Comparison of ENCODE assay signal across 10 cellular contexts in genomic region chr16:10729649-10730048, GRCh38. TPM values are rescaled to one million over a fixed set of nuclear protein-coding genes. Genes with fewer than 3 reads are reported as not detected.
A peak's percentile ranks its signal among the peaks of the same experiment; 100 is the strongest.
DNase-seq lines count a peak whose midpoint lies in the region; ATAC-seq and TF ChIP-seq lines count a peak whose summit lies in the region.
"Had no signal": no experiment of that assay in that cellular context is flagged by ENCODE, and none has a peak within 500 bp of the region (broad histone marks: within the 10 kb centered on the region; RNA-seq: fewer than 3 reads in every experiment).

No MANE protein-coding gene starts in this region.

- H3K4me1 ChIP-seq in IMR-90 (ENCODE audit: control insufficient read depth, insufficient read depth, low read length) (no peaks in the 10 kb centered on the region), left lung (no peaks in the 10 kb centered on the region)

- no peak overlapping the region for H4K91ac ChIP-seq in IMR-90 (ENCODE audit: insufficient read depth, low read depth, low read length)

- H3K36me3 ChIP-seq in IMR-90 (ENCODE audit: control insufficient read depth, insufficient read depth, low read length) (no peaks in the 10 kb centered on the region), left lung (no peaks in the 10 kb centered on the region)

- H3K4me3 ChIP-seq in AG10803 (ENCODE audit: low read length): no peak overlapping the region
- H3K4me3 ChIP-seq in IMR-90 (ENCODE audit: insufficient read depth, low read depth, low read length): no peak overlapping the region
- no peak overlapping the region for H3K4me3 ChIP-seq in left lung

- H3K23ac ChIP-seq in IMR-90 (ENCODE audit: low read depth, low read length): no peak overlapping the region

- POLR2A ChIA-PET in IMR-90 (lab: Charles Lee; ENCODE audit: unreplicated experiment): no interaction called here
- POLR2A ChIA-PET in naive thymus-derived CD8-positive, alpha-beta T cell (lab: Charles Lee): no interaction called here

- no peaks in the 10 kb centered on the region for H3K79me1 ChIP-seq in IMR-90 (ENCODE audit: low read depth in 1 of 2, low read length in 2 of 2)

- in situ Hi-C loops in IMR-90 (cut with MboI; ENCODE audit: low sequenced_read_pairs): loop anchor here (5.0 kb wide), 2 partner anchors 212 to 472 kb away; no protein-coding TSS in a partner anchor

- no peak overlapping the region for H3K4me2 ChIP-seq in IMR-90 (ENCODE audit: low read depth, low read length)

- H3K27me3 Mint-ChIP-seq in naive thymus-derived CD8-positive, alpha-beta T cell: peaks cover 0 to 3% (median 0%) of the 10 kb centered on the region in 5 donors
- H3K27me3 Mint-ChIP-seq: activated naive CD8-positive, alpha-beta T cell had no signal

- H3K9me3 Mint-ChIP-seq in naive thymus-derived CD8-positive, alpha-beta T cell: peaks cover 0 to 5% (median 0%) of the 10 kb centered on the region in 9 donors

- peaks cover 2% of the 10 kb centered on the region; the same call in 1 of the 2 replicates for H3K9me3 ChIP-seq in IMR-90 (ENCODE audit: control insufficient read depth, insufficient read depth, low read length)
- H3K9me3 ChIP-seq in left lung: no peaks in the 10 kb centered on the region

- H2BK5ac ChIP-seq in IMR-90 (ENCODE audit: low read depth, low read length, poor library complexity, severe bottlenecking): no peak overlapping the region

- H2AK5ac ChIP-seq in IMR-90 (ENCODE audit: low read depth, low read length): no peak overlapping the region

- no peaks in the 10 kb centered on the region for H3K4me1 Mint-ChIP-seq in naive thymus-derived CD8-positive, alpha-beta T cell
- H3K4me1 Mint-ChIP-seq: CD4-positive, CD25-positive, alpha-beta regulatory T cell had no signal

- H3K9me1 ChIP-seq in IMR-90 (ENCODE audit: insufficient read depth, low read length): peaks cover 3% of the 10 kb centered on the region; the same call in 1 of the 2 replicates

- H4K8ac ChIP-seq in IMR-90 (ENCODE audit: low read depth in 2 of 2, low read length in 2 of 2): no peak overlapping the region

- H2BK15ac ChIP-seq in IMR-90 (ENCODE audit: low read depth, low read length): no peak overlapping the region

- no peak overlapping the region for H2BK20ac ChIP-seq in IMR-90 (ENCODE audit: low read depth, low read length)

- H3K56ac ChIP-seq in IMR-90 (ENCODE audit: extremely low read depth, insufficient read depth, low read length): no peak overlapping the region

- no peak overlapping the region for H3K27ac ChIP-seq in IMR-90 (ENCODE audit: insufficient read depth, low read length)
- no peak overlapping the region for H3K27ac ChIP-seq in left lung

- H3K27ac Mint-ChIP-seq in naive thymus-derived CD8-positive, alpha-beta T cell: no peak overlapping the region
- H3K27ac Mint-ChIP-seq: activated naive CD8-positive, alpha-beta T cell; CD4-positive, CD25-positive, alpha-beta regulatory T cell had no signal

- no peak overlapping the region for H3K9ac ChIP-seq in IMR-90 (ENCODE audit: low read depth, low read length)

- no CpG with 5 or more reads among the region's 11 CpGs for WGBS in IMR-90 (ENCODE audit: extremely low coverage in 2 of 2, insufficient read length in 1 of 2), 2 experiments

- H4K20me1 ChIP-seq in IMR-90 (ENCODE audit: insufficient read depth, low read length): no peaks in the 10 kb centered on the region

- TF ChIP-seq RAD21 in IMR-90 (IDR thresholded peaks at IDR 0.05; ENCODE audit: low read length): peak; percentile 19; the same call in 1 of the 2 replicates

- ATAC-seq in IMR-90 (ENCODE audit: low read depth) (peak; percentile 14; the same call in 1 of the 2 replicates), left lung (peak; percentile 59)
- no peak for ATAC-seq in naive thymus-derived CD8-positive, alpha-beta T cell

- TF ChIP-seq POLR2A in IMR-90 (IDR thresholded peaks at IDR 0.05; ENCODE audit: low read depth, low read length): no peak

- H3K36me3 Mint-ChIP-seq in naive thymus-derived CD8-positive, alpha-beta T cell: no peaks in the 10 kb centered on the region
- H3K36me3 Mint-ChIP-seq: CD4-positive, CD25-positive, alpha-beta regulatory T cell had no signal

- TF ChIP-seq CTCF in AG10803 (conservative IDR thresholded peaks at IDR 0.05; ENCODE audit: low read length): peak; percentile 16; the same call in 1 of the 2 replicates
- TF ChIP-seq CTCF in IMR-90 (conservative IDR thresholded peaks at IDR 0.05; ENCODE audit: low read depth, low read length): no peak
- no peak for TF ChIP-seq CTCF in left lung (IDR thresholded peaks at IDR 0.05)

- intact Hi-C loops in IMR-90 (cut with micrococcal nuclease): no loop called here
- intact Hi-C loops in left lung (cut with DNase I): no loop called here

- DNase-seq in AG10803 (ENCODE audit: low read depth) (peak; percentile 51), IMR-90 (peak; percentile 38), amniotic stem cell (lab: John Stamatoyannopoulos, UW) (peak; percentile 9), left lung (no peak), GDM1 (lab: John Stamatoyannopoulos, UW) (no peak), ecto neural progenitor cell (ENCODE audit: low spot score) (no peak)
- no peak for DNase-seq in naive thymus-derived CD8-positive, alpha-beta T cell
- DNase-seq in stimulated activated CD8-positive, alpha-beta memory T cell treated with anti-CD3 and anti-CD28 coated beads, Interleukin-4, amount 100 ng/mL, for 48 hours: no peak
- DNase-seq: CD4-positive, CD25-positive, alpha-beta regulatory T cell had no signal

- H3K4ac ChIP-seq in IMR-90 (ENCODE audit: low read depth, low read length): no peak overlapping the region

- H2BK120ac ChIP-seq in IMR-90 (ENCODE audit: low read depth, low read length): no peak overlapping the region

- no peaks in the 10 kb centered on the region for H3K27me3 ChIP-seq in IMR-90 (ENCODE audit: control insufficient read depth, insufficient read depth, low read length)
- H3K27me3 ChIP-seq in left lung: no peaks in the 10 kb centered on the region

- H4K5ac ChIP-seq in IMR-90 (ENCODE audit: low read depth, low read length): no peak overlapping the region

- no peak overlapping the region for H2AK9ac ChIP-seq in IMR-90 (replicated peaks; ENCODE audit: low read depth, low read length, poor library complexity)

- no peak overlapping the region for H3K18ac ChIP-seq in IMR-90 (ENCODE audit: low read depth, low read length)

- no peak overlapping the region for H3K4me3 Mint-ChIP-seq in naive thymus-derived CD8-positive, alpha-beta T cell
- H3K4me3 Mint-ChIP-seq: activated naive CD8-positive, alpha-beta T cell; CD4-positive, CD25-positive, alpha-beta regulatory T cell had no signal

- CTCF ChIA-PET in IMR-90 (lab: Yijun Ruan, JAX): no interaction called here

- peak overlapping the region; percentile 51 for H2AFZ ChIP-seq in IMR-90 (replicated peaks; ENCODE audit: low read length, poor library complexity)

- no peak overlapping the region for H3K14ac ChIP-seq in IMR-90 (replicated peaks; ENCODE audit: low read depth, low read length)

- BruUV-seq in IMR-90 (replicated peaks; lab: Mats Ljungman, UMichigan): no TSS peak

- dilution Hi-C loops in IMR-90 (cut with HindIII; ENCODE audit: low sequenced_read_pairs, unreplicated experiment): no loop called here

TF ChIP-seq in IMR-90, 13 proteins besides CTCF, POLR2A, EP300 and RAD21 (continues in another document):
- no peak for TF ChIP-seq CEBPB (IDR thresholded peaks at IDR 0.05; ENCODE audit: low read depth, low read length)
- TF ChIP-seq RFX5 (IDR thresholded peaks at IDR 0.05; ENCODE audit: low read depth, low read length): no peak
- TF ChIP-seq NFE2L2 (IDR thresholded peaks at IDR 0.05; ENCODE audit: low read depth, low read length): no peak
- no peak; the same call in 1 of the 2 replicates for TF ChIP-seq FOS (IDR thresholded peaks at IDR 0.05; ENCODE audit: low read depth, low read length)
- no peak for TF ChIP-seq MAFK (IDR thresholded peaks at IDR 0.05; ENCODE audit: low read depth, low read length)
- no peak for TF ChIP-seq SMC3 (IDR thresholded peaks at IDR 0.05; ENCODE audit: low read depth, low read length)
- TF ChIP-seq, protein P1, sequence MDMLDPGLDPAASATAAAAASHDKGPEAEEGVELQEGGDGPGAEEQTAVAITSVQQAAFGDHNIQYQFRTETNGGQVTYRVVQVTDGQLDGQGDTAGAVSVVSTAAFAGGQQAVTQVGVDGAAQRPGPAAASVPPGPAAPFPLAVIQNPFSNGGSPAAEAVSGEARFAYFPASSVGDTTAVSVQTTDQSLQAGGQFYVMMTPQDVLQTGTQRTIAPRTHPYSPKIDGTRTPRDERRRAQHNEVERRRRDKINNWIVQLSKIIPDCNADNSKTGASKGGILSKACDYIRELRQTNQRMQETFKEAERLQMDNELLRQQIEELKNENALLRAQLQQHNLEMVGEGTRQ (IDR thresholded peaks at IDR 0.05; ENCODE audit: low read depth, low read length): no peak
- no peak for TF ChIP-seq RCOR1 (IDR thresholded peaks at IDR 0.05; ENCODE audit: insufficient replicate concordance, low read length)
- TF ChIP-seq ELK1 (IDR thresholded peaks at IDR 0.05; ENCODE audit: borderline replicate concordance, low read depth, low read length): no peak
- no peak for TF ChIP-seq MAZ (IDR thresholded peaks at IDR 0.05; ENCODE audit: borderline replicate concordance, low read depth, low read length)
- no peak for TF ChIP-seq BHLHE40 (IDR thresholded peaks at IDR 0.05; ENCODE audit: low read depth, low read length)
- no peak for TF ChIP-seq CHD1 (IDR thresholded peaks at IDR 0.05; ENCODE audit: low read depth, low read length)

RNA-seq across cellular contexts. Expression of gene NUBP1, which starts 14.0 kb away (rescaled TPM):
- total RNA-seq in IMR-90 (2012; rRNA removed) (28.0 and 29.7 TPM in 2 replicates), left lung (10 to 100 TPM; 28.5 to 35.6 TPM)
- polyA plus RNA-seq in IMR-90 (2012; rRNA removed): 30.6 and 31.5 TPM in 2 replicates
- polyA plus RNA-seq in IMR-90 (2012; cell fraction: cytosol; rRNA removed): 18.3 and 19.8 TPM in 2 replicates
- 9.8 and 16.6 TPM in 2 replicates for polyA plus RNA-seq in IMR-90 (2012; cell fraction: nucleus; rRNA removed; ENCODE audit: low replicate concordance)
- total RNA-seq in naive thymus-derived CD8-positive, alpha-beta T cell: 10 to 100 TPM; 27.3 to 29.7 TPM
- polyA plus RNA-seq in naive thymus-derived CD8-positive, alpha-beta T cell: 10 to 100 TPM; 22.7 to 34.5 (median 30.0) TPM

RNA-seq across cellular contexts. Expression of gene TEKT5, which starts 34.9 kb away (rescaled TPM):
- total RNA-seq in IMR-90 (2012; rRNA removed) (not detected in 2 replicates), left lung (not detected)
- polyA plus RNA-seq in IMR-90 (2012; rRNA removed): 0.17 and 0.26 TPM in 2 replicates
- polyA plus RNA-seq in IMR-90 (2012; cell fraction: cytosol; rRNA removed): 0.09 TPM in 1 of 2 replicates, not detected in the other
- polyA plus RNA-seq in IMR-90 (2012; cell fraction: nucleus; rRNA removed; ENCODE audit: low replicate concordance): 0.45 and 0.49 TPM in 2 replicates
- under 1 TPM in 1 of 2 experiments, not detected in 1; 0.68 TPM for total RNA-seq in naive thymus-derived CD8-positive, alpha-beta T cell
- not detected for polyA plus RNA-seq in naive thymus-derived CD8-positive, alpha-beta T cell
- total RNA-seq: CD4-positive, CD25-positive, alpha-beta regulatory T cell had no signal

Comparison
In these comparisons a context has a peak if more than half of its experiments do, and no peak if none do; other contexts are left out.
1. DNase-seq: peak in AG10803 (single experiment), IMR-90 (single experiment) and amniotic stem cell (single experiment); none in left lung (0 of 2), naive thymus-derived CD8-positive, alpha-beta T cell (0 of 10), stimulated activated CD8-positive, alpha-beta memory T cell treated with anti-CD3 and anti-CD28 coated beads, Interleukin-4, amount 100 ng/mL, for 48 hours (single experiment), GDM1 (single experiment) and ecto neural progenitor cell (single experiment).
2. ATAC-seq: peak in IMR-90 (single experiment) and left lung (single experiment); none in naive thymus-derived CD8-positive, alpha-beta T cell (0 of 2).